In genomic region chr17:75876938-75877751, GRCh38 we compare ENCODE assay signal across 1 cellular context.
TF ChIP-seq lines count a peak whose summit lies in the region.

No MANE protein-coding gene starts in this region.

TF ChIP-seq in GM12878, 131 proteins besides CTCF, POLR2A, EP300 and RAD21:
- TF ChIP-seq LARP7 (IDR thresholded peaks at IDR 0.05) (no peak), BACH1 (IDR thresholded peaks at IDR 0.05; ENCODE audit: borderline replicate concordance) (0 out of 2 replicates have a peak, but pooled peaks have one; percentile 25), NRF1 (conservative IDR thresholded peaks at IDR 0.05; ENCODE audit: low read depth, low read length) (no peak), BMI1 (IDR thresholded peaks at IDR 0.05; ENCODE audit: borderline replicate concordance) (no peak), IKZF1 (conservative IDR thresholded peaks at IDR 0.05) (peak; percentile 76), IKZF2 (IDR thresholded peaks at IDR 0.05) (peak; percentile 40 to 54), NR2C2 (IDR thresholded peaks at IDR 0.05; ENCODE audit: borderline replicate concordance, control insufficient read depth, insufficient read length, low read depth) (no peak), BCL3 (IDR thresholded peaks at IDR 0.05; ENCODE audit: borderline replicate concordance, insufficient read depth, low read depth, low read length, poor library complexity, severe bottlenecking) (no peak), SREBF2 (IDR thresholded peaks at IDR 0.05; ENCODE audit: low read length) (no peak), ESRRA (IDR thresholded peaks at IDR 0.05; ENCODE audit: low read length) (no peak), SIN3A (IDR thresholded peaks at IDR 0.05; ENCODE audit: low read depth, low read length) (no peak), NBN (IDR thresholded peaks at IDR 0.05) (no peak), EED (IDR thresholded peaks at IDR 0.05; ENCODE audit: low read depth) (peak; percentile 41; the same call in 1 of the 2 replicates), PAX5 (IDR thresholded peaks at IDR 0.05; ENCODE audit: borderline replicate concordance, low read depth, low read length) (no peak), POU2F2 (IDR thresholded peaks at IDR 0.05; ENCODE audit: borderline replicate concordance, low read depth, low read length) (no peak), ZNF217 (IDR thresholded peaks at IDR 0.05) (no peak), JUND (IDR thresholded peaks at IDR 0.05; ENCODE audit: low read depth, low read length) (no peak), SUZ12 (IDR thresholded peaks at IDR 0.05; ENCODE audit: unreplicated experiment) (no peak), BHLHE40 (IDR thresholded peaks at IDR 0.05; ENCODE audit: borderline replicate concordance in 1 of 2, low read depth in 2 of 2, low read length in 1 of 2) (peak in 1 of 2 experiments; percentile 4; a peak in 1 of 4 replicates), HDGF (IDR thresholded peaks at IDR 0.05) (0 out of 2 replicates have a peak, but pooled peaks have one; percentile 46), RELB (IDR thresholded peaks at IDR 0.05; ENCODE audit: low read depth) (peak; percentile 63; the same call in 1 of the 2 replicates), TAF1 (IDR thresholded peaks at IDR 0.05; ENCODE audit: borderline replicate concordance, low read depth, low read length) (no peak)
- TF ChIP-seq, protein P1, sequence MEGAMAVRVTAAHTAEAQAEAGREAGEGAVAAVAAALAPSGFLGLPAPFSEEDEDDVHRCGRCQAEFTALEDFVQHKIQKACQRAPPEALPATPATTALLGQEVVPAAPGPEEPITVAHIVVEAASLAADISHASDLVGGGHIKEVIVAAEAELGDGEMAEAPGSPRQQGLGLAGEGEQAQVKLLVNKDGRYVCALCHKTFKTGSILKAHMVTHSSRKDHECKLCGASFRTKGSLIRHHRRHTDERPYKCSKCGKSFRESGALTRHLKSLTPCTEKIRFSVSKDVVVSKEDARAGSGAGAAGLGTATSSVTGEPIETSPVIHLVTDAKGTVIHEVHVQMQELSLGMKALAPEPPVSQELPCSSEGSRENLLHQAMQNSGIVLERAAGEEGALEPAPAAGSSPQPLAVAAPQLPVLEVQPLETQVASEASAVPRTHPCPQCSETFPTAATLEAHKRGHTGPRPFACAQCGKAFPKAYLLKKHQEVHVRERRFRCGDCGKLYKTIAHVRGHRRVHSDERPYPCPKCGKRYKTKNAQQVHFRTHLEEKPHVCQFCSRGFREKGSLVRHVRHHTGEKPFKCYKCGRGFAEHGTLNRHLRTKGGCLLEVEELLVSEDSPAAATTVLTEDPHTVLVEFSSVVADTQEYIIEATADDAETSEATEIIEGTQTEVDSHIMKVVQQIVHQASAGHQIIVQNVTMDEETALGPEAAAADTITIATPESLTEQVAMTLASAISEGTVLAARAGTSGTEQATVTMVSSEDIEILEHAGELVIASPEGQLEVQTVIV (IDR thresholded peaks at IDR 0.05; ENCODE audit: borderline replicate concordance, partially characterized antibody) = no peak
- TF ChIP-seq, protein P2, sequence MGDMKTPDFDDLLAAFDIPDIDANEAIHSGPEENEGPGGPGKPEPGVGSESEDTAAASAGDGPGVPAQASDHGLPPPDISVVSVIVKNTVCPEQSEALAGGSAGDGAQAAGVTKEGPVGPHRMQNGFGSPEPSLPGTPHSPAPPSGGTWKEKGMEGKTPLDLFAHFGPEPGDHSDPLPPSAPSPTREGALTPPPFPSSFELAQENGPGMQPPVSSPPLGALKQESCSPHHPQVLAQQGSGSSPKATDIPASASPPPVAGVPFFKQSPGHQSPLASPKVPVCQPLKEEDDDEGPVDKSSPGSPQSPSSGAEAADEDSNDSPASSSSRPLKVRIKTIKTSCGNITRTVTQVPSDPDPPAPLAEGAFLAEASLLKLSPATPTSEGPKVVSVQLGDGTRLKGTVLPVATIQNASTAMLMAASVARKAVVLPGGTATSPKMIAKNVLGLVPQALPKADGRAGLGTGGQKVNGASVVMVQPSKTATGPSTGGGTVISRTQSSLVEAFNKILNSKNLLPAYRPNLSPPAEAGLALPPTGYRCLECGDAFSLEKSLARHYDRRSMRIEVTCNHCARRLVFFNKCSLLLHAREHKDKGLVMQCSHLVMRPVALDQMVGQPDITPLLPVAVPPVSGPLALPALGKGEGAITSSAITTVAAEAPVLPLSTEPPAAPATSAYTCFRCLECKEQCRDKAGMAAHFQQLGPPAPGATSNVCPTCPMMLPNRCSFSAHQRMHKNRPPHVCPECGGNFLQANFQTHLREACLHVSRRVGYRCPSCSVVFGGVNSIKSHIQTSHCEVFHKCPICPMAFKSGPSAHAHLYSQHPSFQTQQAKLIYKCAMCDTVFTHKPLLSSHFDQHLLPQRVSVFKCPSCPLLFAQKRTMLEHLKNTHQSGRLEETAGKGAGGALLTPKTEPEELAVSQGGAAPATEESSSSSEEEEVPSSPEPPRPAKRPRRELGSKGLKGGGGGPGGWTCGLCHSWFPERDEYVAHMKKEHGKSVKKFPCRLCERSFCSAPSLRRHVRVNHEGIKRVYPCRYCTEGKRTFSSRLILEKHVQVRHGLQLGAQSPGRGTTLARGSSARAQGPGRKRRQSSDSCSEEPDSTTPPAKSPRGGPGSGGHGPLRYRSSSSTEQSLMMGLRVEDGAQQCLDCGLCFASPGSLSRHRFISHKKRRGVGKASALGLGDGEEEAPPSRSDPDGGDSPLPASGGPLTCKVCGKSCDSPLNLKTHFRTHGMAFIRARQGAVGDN (IDR thresholded peaks at IDR 0.05) = no peak
